ENCODE assay signal across 8 cellular contexts in the genomic region with DNA sequence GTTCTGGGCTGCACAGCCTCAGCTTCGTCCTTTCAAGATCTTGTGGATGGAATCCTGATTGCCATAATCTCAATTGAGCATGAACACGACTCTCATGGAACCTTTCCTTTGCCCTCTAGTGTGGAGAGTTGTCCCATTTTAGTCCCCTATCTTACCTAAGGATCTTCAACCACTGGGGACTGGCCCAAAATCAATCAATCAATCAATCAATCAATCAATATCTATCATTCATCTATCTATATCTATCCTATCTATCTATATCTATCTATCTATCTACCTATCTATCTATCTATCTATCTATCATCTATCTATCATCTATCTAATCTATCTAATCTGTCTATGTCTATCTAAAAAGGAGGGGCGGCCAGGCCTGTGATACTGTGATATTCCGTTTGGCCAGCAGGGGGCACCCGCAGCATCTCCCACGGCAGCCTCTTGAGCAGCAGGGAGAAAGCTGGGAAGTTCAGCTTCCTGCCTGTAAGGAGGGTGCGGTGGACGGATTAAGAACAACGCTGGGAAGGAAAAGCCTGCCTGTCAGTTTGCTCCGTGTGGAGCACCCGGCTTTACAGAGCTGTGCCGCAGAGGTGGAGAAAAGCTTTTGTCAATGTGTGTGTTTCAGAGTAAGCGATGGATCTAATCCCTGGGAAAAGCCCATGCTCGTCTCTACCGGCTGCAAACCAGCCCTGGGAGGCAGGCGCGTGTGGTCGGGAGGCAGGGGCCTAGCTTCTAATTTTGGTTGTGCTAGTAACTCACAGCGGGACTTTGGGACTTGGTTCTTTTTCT.
DNase-seq lines count a peak whose midpoint lies in the region; ATAC-seq and TF ChIP-seq lines count a peak whose summit lies in the region.

No MANE protein-coding gene starts in this region.

- peak; percentile 93 for TF ChIP-seq CTCF in SU-DHL-6 (IDR thresholded peaks at IDR 0.05; ENCODE audit: insufficient read depth, low read length, poor library complexity, severe bottlenecking)
- TF ChIP-seq CTCF in adrenal gland (IDR thresholded peaks at IDR 0.05): peak; percentile 79 to 89 (median 86)
- TF ChIP-seq CTCF in prostate gland (IDR thresholded peaks at IDR 0.05): peak; percentile 74 to 88 (median 79)

- peak overlapping the region; percentile 50 for H3K9ac ChIP-seq in GM23248
- no peak overlapping the region for H3K9ac ChIP-seq in SU-DHL-6 (ENCODE audit: low read length)

- DNase-seq in ELR (ENCODE audit: low read depth) (peak; percentile 80), GM23248 (peak; percentile 84), LoVo (ENCODE audit: low spot score) (peak; percentile 58), adrenal gland (peak; percentile 75 to 94 (median 82)), left cardiac atrium (peak; percentile 83), prostate gland (ENCODE audit: low spot score) (peak; percentile 58), ureter (ENCODE audit: low spot score) (peak; percentile 81)

- H3K9me3 ChIP-seq in GM23248 (ENCODE audit: low read depth): no peaks in the 10 kb centered on the region
- H3K9me3 ChIP-seq in SU-DHL-6 (ENCODE audit: insufficient read depth, low read length): no peaks in the 10 kb centered on the region
- no peaks in the 10 kb centered on the region for H3K9me3 ChIP-seq in adrenal gland (replicated peaks in 1 of 3)
- no peaks in the 10 kb centered on the region for H3K9me3 ChIP-seq in prostate gland

- H3K9me2 ChIP-seq in GM23248 (ENCODE audit: insufficient read depth): no peaks in the 10 kb centered on the region
- no peaks in the 10 kb centered on the region for H3K9me2 ChIP-seq in SU-DHL-6 (replicated peaks; ENCODE audit: insufficient read depth, low read length)

- no peaks in the 10 kb centered on the region for H3K27me3 ChIP-seq in GM23248 (replicated peaks; ENCODE audit: insufficient read depth)
- H3K27me3 ChIP-seq in SU-DHL-6 (ENCODE audit: low read length): no peaks in the 10 kb centered on the region
- H3K27me3 ChIP-seq in adrenal gland: no peaks in the 10 kb centered on the region
- no peaks in the 10 kb centered on the region for H3K27me3 ChIP-seq in prostate gland (replicated peaks; ENCODE audit: insufficient read depth)

- in situ Hi-C loops in GM23248 (cut with MboI): no loop called here

- peak; percentile 82 to 89 for ATAC-seq in left cardiac atrium

- intact Hi-C loops in adrenal gland (cut with DNase I): loop anchor here in 1 of 2 donors (10.0 kb wide), 1 partner anchor 262 kb away; no protein-coding TSS in a partner anchor
- intact Hi-C loops in left cardiac atrium (cut with DNase I): loop anchor here in 1 of 2 donors (2.0 to 10.0 kb wide), 2 partner anchors 218 to 262 kb away; no protein-coding TSS in a partner anchor
- intact Hi-C loops in prostate gland (cut with DNase I): loop anchor here (10.0 kb wide), 1 partner anchor 262 kb away; no protein-coding TSS in a partner anchor

- H3K36me3 ChIP-seq in GM23248 (ENCODE audit: low read depth) (no peaks in the 10 kb centered on the region), SU-DHL-6 (ENCODE audit: low read length) (no peaks in the 10 kb centered on the region), adrenal gland (replicated peaks in 1 of 2) (no peaks in the 10 kb centered on the region), prostate gland (no peaks in the 10 kb centered on the region)

- H3K4me2 ChIP-seq in GM23248 (ENCODE audit: unreplicated experiment) (peak overlapping the region; percentile 75), SU-DHL-6 (ENCODE audit: low read depth, low read length, poor library complexity, severe bottlenecking) (no peak overlapping the region)

- H3F3A ChIP-seq in GM23248 (ENCODE audit: insufficient read depth): no peaks in the 10 kb centered on the region
- no peaks in the 10 kb centered on the region for H3F3A ChIP-seq in SU-DHL-6 (ENCODE audit: insufficient read depth)

- no peaks in the 10 kb centered on the region for H3K4me1 ChIP-seq in GM23248 (ENCODE audit: insufficient read depth)
- peaks cover 0 to 9% of the 10 kb centered on the region in 2 donors for H3K4me1 ChIP-seq in adrenal gland (replicated peaks in 1 of 2)
- no peaks in the 10 kb centered on the region for H3K4me1 ChIP-seq in prostate gland (replicated peaks)

- peak overlapping the region; percentile 61 for H3K4me3 ChIP-seq in GM23248
- no peak overlapping the region for H3K4me3 ChIP-seq in SU-DHL-6 (ENCODE audit: insufficient read depth, low read length, poor library complexity, severe bottlenecking)
- H3K4me3 ChIP-seq in adrenal gland: peak overlapping the region in 1 of 4 donors; percentile 41
- no peak overlapping the region for H3K4me3 ChIP-seq in prostate gland

- no peaks in the 10 kb centered on the region for H4K20me1 ChIP-seq in GM23248 (ENCODE audit: insufficient read depth)
- H4K20me1 ChIP-seq in SU-DHL-6 (ENCODE audit: low read depth, low read length): no peaks in the 10 kb centered on the region

- H3K27ac ChIP-seq in GM23248 (no peak overlapping the region), SU-DHL-6 (ENCODE audit: low read depth, low read length) (no peak overlapping the region), adrenal gland (peak overlapping the region in 2 of 5 donors; percentile 52 to 59), prostate gland (peak overlapping the region in 1 of 2 donors; percentile 21)

- 6 to 7% methylated on average over 19 of the region's 19 CpGs for WGBS in GM23248 (ENCODE audit: low coverage in 1 of 2, low lambda C conversion rate in 2 of 2, missing lambda C conversion rate in 2 of 2), 2 experiments
- WGBS in adrenal gland, 4 donors: 10 to 15% (median 10%) methylated on average over 9 to 19 of the region's 19 CpGs
- 13% methylated on average over 19 of the region's 19 CpGs for WGBS in prostate gland

- no peaks in the 10 kb centered on the region for H3K79me2 ChIP-seq in GM23248 (ENCODE audit: insufficient read depth)
- H3K79me2 ChIP-seq in SU-DHL-6 (ENCODE audit: insufficient read depth, low read length): no peaks in the 10 kb centered on the region

- H2AFZ ChIP-seq in GM23248: peak overlapping the region; percentile 89
- H2AFZ ChIP-seq in SU-DHL-6 (ENCODE audit: low read depth, low read length, severe bottlenecking): no peak overlapping the region

- TF ChIP-seq POLR2A in adrenal gland (IDR thresholded peaks at IDR 0.05): no peak
- no peak for TF ChIP-seq POLR2A in prostate gland (IDR thresholded peaks at IDR 0.05)
